Comparison of ENCODE assay signal across 8 cellular contexts in the genomic region with DNA sequence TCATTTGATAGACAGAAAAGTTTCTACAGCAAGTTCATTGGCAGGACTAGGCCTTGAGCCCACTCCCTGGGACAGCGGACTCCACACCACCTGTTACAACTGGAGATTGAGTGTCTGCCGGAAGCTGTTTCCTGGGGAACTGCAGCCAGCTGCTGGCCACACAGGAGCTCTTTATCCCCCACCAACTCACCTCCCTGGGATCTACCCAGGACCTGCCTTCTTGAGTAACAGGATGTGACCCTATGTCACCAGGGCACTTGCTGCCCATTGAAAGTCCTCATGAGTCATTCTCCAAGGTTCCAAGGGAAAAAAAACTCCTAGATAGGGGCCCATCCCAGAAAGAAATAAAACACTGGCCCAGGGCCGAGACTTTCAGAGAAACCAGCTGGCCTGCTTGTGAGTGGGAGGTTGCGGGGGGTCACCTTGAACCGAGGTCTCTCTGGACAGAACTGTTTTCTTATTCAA. TPM values are rescaled to one million over a fixed set of nuclear protein-coding genes. Genes with fewer than 3 reads are reported as not detected.
DNase-seq lines count a peak whose midpoint lies in the region; ATAC-seq and TF ChIP-seq lines count a peak whose summit lies in the region.

No MANE protein-coding gene starts in this region.

- no peaks in the 10 kb centered on the region for H3K9me2 ChIP-seq in PC-3 (replicated peaks; ENCODE audit: low read length)

- H4K20me1 ChIP-seq in PC-3 (ENCODE audit: low read length): no peaks in the 10 kb centered on the region

- H3K9me3 ChIP-seq in PC-3 (ENCODE audit: low read length) (no peaks in the 10 kb centered on the region), parathyroid adenoma (ENCODE audit: control insufficient read depth, low read length) (no peaks in the 10 kb centered on the region)

- peak overlapping the region; percentile 66 for H3K27ac ChIP-seq in PC-3 (ENCODE audit: low read length)
- H3K27ac ChIP-seq in parathyroid adenoma: peak overlapping the region; percentile 39
- H3K27ac ChIP-seq in coronary artery: peak overlapping the region in 1 of 2 donors; percentile 34

- DNase-seq in ELF-1 (ENCODE audit: low read depth, low spot score): peak; percentile 43
- peak; percentile 88 for DNase-seq in PC-3
- peak; percentile 89 for DNase-seq in fibroblast of mammary gland (ENCODE audit: low read depth)
- no peak for DNase-seq in retina
- DNase-seq in stimulated activated CD4-positive, alpha-beta T cell treated with anti-CD3 and anti-CD28 coated beads, Interleukin-2, amount 100 ng/mL, for 24 hours: no peak
- DNase-seq in coronary artery (ENCODE audit: low spot score): no peak
- DNase-seq in activated T-cell treated with anti-CD3 and anti-CD28 coated beads for 4 hours: no peak

- peak; percentile 76 for ATAC-seq in PC-3

- no peak for TF ChIP-seq CTCF in PC-3 (conservative IDR thresholded peaks at IDR 0.05; ENCODE audit: low read depth, low read length)
- TF ChIP-seq CTCF in fibroblast of mammary gland (conservative IDR thresholded peaks at IDR 0.05; ENCODE audit: control insufficient read depth, insufficient read depth, low read depth, low read length): no peak
- no peak for TF ChIP-seq CTCF in parathyroid adenoma (IDR thresholded peaks at IDR 0.05)
- TF ChIP-seq CTCF in coronary artery (IDR thresholded peaks at IDR 0.05): no peak

- H3K36me3 ChIP-seq in PC-3 (ENCODE audit: low read depth, low read length) (no peaks in the 10 kb centered on the region), parathyroid adenoma (ENCODE audit: control insufficient read depth, insufficient read depth, low read length) (no peaks in the 10 kb centered on the region)

- H3K27me3 ChIP-seq in PC-3 (ENCODE audit: low read length): no peaks in the 10 kb centered on the region
- no peaks in the 10 kb centered on the region for H3K27me3 ChIP-seq in parathyroid adenoma (ENCODE audit: control insufficient read depth, insufficient read depth, low read length)

- no peak overlapping the region for H3K4me3 ChIP-seq in PC-3 (ENCODE audit: low read length)
- no peak overlapping the region for H3K4me3 ChIP-seq in fibroblast of mammary gland (ENCODE audit: control insufficient read depth, low read depth, low read length)
- no peak overlapping the region for H3K4me3 ChIP-seq in parathyroid adenoma (ENCODE audit: low read depth, low read length)
- H3K4me3 ChIP-seq in coronary artery: no peak overlapping the region

- H2AFZ ChIP-seq in PC-3 (ENCODE audit: low read length) (no peak overlapping the region), parathyroid adenoma (no peak overlapping the region)

- H3K4me2 ChIP-seq in PC-3 (ENCODE audit: low read length) (peak overlapping the region; percentile 21), parathyroid adenoma (ENCODE audit: low read length) (no peak overlapping the region)

- POLR2A ChIA-PET in PC-3 (lab: Charles Lee; ENCODE audit: unreplicated experiment): no interaction called here

- BruUV-seq in PC-3 (replicated peaks; lab: Mats Ljungman, UMichigan): no TSS peak

- H3K4me1 ChIP-seq in PC-3 (ENCODE audit: insufficient read depth, low read length) (peaks cover 37% of the 10 kb centered on the region), parathyroid adenoma (no peaks in the 10 kb centered on the region)

- H3K79me2 ChIP-seq in PC-3 (ENCODE audit: low read length) (no peaks in the 10 kb centered on the region), parathyroid adenoma (no peaks in the 10 kb centered on the region)

- CTCF ChIA-PET in PC-3 (lab: Charles Lee): no interaction called here

- H3K9ac ChIP-seq in PC-3 (ENCODE audit: low read length) (peak overlapping the region; percentile 27; the same call in 1 of the 2 replicates), parathyroid adenoma (no peak overlapping the region)

- H3F3A ChIP-seq in PC-3 (ENCODE audit: low read length, unreplicated experiment): no peaks in the 10 kb centered on the region

- intact Hi-C loops in PC-3 (cut with micrococcal nuclease): no loop called here

RNA-seq across cellular contexts. Expression of a gene that starts 37.4 kb away (rescaled TPM):
- total RNA-seq in PC-3 (2014; rRNA removed): 11.7 and 13.1 TPM in 2 replicates

Comparison
In these comparisons a context has a peak if more than half of its experiments do, and no peak if none do; other contexts are left out.
1. DNase-seq: peak in ELF-1 (single experiment), PC-3 (single experiment) and fibroblast of mammary gland (single experiment); none in retina (single experiment), stimulated activated CD4-positive, alpha-beta T cell treated with anti-CD3 and anti-CD28 coated beads, Interleukin-2, amount 100 ng/mL, for 24 hours (0 of 2), coronary artery (single experiment) and activated T-cell treated with anti-CD3 and anti-CD28 coated beads for 4 hours (single experiment).